ENCODE assay signal across 1 cellular context in the genomic region with DNA sequence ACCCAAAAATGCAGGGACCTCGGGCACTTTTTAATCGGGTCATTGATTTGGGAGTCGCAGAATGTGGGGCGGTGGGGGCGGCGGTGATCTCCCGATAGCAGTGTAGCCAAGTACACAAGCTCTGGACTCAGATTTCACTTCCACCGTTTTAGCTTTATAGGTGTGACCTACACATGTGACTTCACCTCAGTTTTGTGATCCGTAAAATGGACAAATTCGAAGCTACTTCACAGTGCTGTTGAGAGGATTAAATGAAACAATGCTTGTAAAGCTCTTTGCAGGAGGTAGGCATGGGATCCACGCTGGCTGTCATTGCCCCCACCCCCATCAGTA.
TF ChIP-seq lines count a peak whose summit lies in the region.

No MANE protein-coding gene starts in this region.

TF ChIP-seq in endothelial cell of umbilical vein, 7 proteins besides CTCF, POLR2A, EP300 and RAD21 (continued from another document):
- TF ChIP-seq, protein P1, sequence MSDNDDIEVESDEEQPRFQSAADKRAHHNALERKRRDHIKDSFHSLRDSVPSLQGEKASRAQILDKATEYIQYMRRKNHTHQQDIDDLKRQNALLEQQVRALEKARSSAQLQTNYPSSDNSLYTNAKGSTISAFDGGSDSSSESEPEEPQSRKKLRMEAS (IDR thresholded peaks at IDR 0.05; ENCODE audit: insufficient read depth, insufficient read length): no peak
- TF ChIP-seq EZH2 (IDR thresholded peaks at IDR 0.05; ENCODE audit: borderline replicate concordance, low read depth, low read length, severe bottlenecking): no peak
- no peak for TF ChIP-seq GATA2 (IDR thresholded peaks at IDR 0.05; ENCODE audit: insufficient read depth, insufficient read length, low read depth, low read length)
- TF ChIP-seq FOS (IDR thresholded peaks at IDR 0.05; ENCODE audit: borderline replicate concordance, insufficient read depth, low read length): no peak
- no peak for TF ChIP-seq MYC (IDR thresholded peaks at IDR 0.05; ENCODE audit: low read depth, low read length)
TF ChIP-seq in endothelial cell of umbilical vein: peak in this region for 0.
